In genomic region chr5:128263357-128263756, GRCh38 we compare ENCODE assay signal across 24 cellular contexts.
A peak's percentile ranks its signal among the peaks of the same experiment; 100 is the strongest.
DNase-seq lines count a peak whose midpoint lies in the region; ATAC-seq and TF ChIP-seq lines count a peak whose summit lies in the region.
"Had no signal": no experiment of that assay in that cellular context is flagged by ENCODE, and none has a peak within 500 bp of the region (broad histone marks: within the 10 kb centered on the region; RNA-seq: fewer than 3 reads in every experiment).

No MANE protein-coding gene starts in this region.

- peaks cover 80% of the 10 kb centered on the region for H3K36me3 Mint-ChIP-seq in osteocyte (ENCODE audit: unreplicated experiment)

- no peak for TF ChIP-seq CTCF in SK-N-SH (IDR thresholded peaks at IDR 0.05)
- TF ChIP-seq CTCF in osteocyte (IDR thresholded peaks at IDR 0.05) = no peak

- peak overlapping the region; percentile 18 for H3K27ac Mint-ChIP-seq in osteocyte (ENCODE audit: unreplicated experiment)
- H3K27ac Mint-ChIP-seq: HFFc6 had no signal

- no peaks in the 10 kb centered on the region for H3K9me2 ChIP-seq in SK-N-SH

- TF ChIP-seq RAD21 in SK-N-SH (IDR thresholded peaks at IDR 0.05; ENCODE audit: low read length) = no peak

- no peaks in the 10 kb centered on the region for H3K79me2 ChIP-seq in SK-N-SH (ENCODE audit: insufficient read depth)

- peaks cover 25% of the 10 kb centered on the region; the same call in 1 of the 2 replicates for H3K27me3 ChIP-seq in SK-N-SH (ENCODE audit: insufficient read depth)
- no peaks in the 10 kb centered on the region for H3K27me3 ChIP-seq in BLaER1 treated with 17β-estradiol and CSF1 and Interleukin-3, amounts not matched to agents 10 nM and 100 nM
- H3K27me3 ChIP-seq: Peyer's patch, SJSA1 had no signal

- H3K9me3 ChIP-seq in SK-N-SH (no peaks in the 10 kb centered on the region), SK-N-MC (ENCODE audit: low read depth, low read length) (no peaks in the 10 kb centered on the region)
- H3K9me3 ChIP-seq in BLaER1 treated with 17β-estradiol and CSF1 and Interleukin-3, amounts not matched to agents 10 nM and 100 nM (replicated peaks in 1 of 11) = no peaks in the 10 kb centered on the region
- H3K9me3 ChIP-seq: Peyer's patch, SJSA1 had no signal

- no peaks in the 10 kb centered on the region for H3K4me1 ChIP-seq in SK-N-SH (ENCODE audit: control insufficient read depth in 1 of 2, insufficient read depth in 2 of 2, low read depth in 1 of 2, low read length in 1 of 2)
- peaks cover 0 to 16% (median 9%) of the 10 kb centered on the region in 10 experiments; a peak in 14 of 20 replicates for H3K4me1 ChIP-seq in BLaER1 treated with 17β-estradiol and CSF1 and Interleukin-3, amounts not matched to agents 10 nM and 100 nM
- H3K4me1 ChIP-seq: Peyer's patch, SJSA1 had no signal

- H4K20me1 ChIP-seq in SK-N-SH (ENCODE audit: insufficient read depth) = no peaks in the 10 kb centered on the region
- H4K20me1 ChIP-seq in BLaER1 treated with 17β-estradiol and CSF1 and Interleukin-3, amounts not matched to agents 10 nM and 100 nM = no peaks in the 10 kb centered on the region

- no peaks in the 10 kb centered on the region for H3K27me3 Mint-ChIP-seq in osteocyte (ENCODE audit: unreplicated experiment)

- no peaks in the 10 kb centered on the region for H3K9me3 Mint-ChIP-seq in osteocyte (ENCODE audit: unreplicated experiment)
- H3K9me3 Mint-ChIP-seq: HFFc6 had no signal

- H3K36me3 ChIP-seq in SK-N-SH (replicated peaks in 1 of 2; ENCODE audit: control insufficient read depth in 1 of 2, insufficient read depth in 2 of 2, low read length in 1 of 2) = no peaks in the 10 kb centered on the region
- H3K36me3 ChIP-seq in BLaER1 treated with 17β-estradiol and CSF1 and Interleukin-3, amounts not matched to agents 10 nM and 100 nM = no peaks in the 10 kb centered on the region
- no peaks in the 10 kb centered on the region for H3K36me3 ChIP-seq in SK-N-MC (ENCODE audit: insufficient read depth, low read length)
- H3K36me3 ChIP-seq: Peyer's patch, SJSA1 had no signal

- H3K4me1 Mint-ChIP-seq in osteocyte (ENCODE audit: unreplicated experiment) = peaks cover 9% of the 10 kb centered on the region
- H3K4me1 Mint-ChIP-seq: CD14-positive monocyte had no signal

- no peak overlapping the region for H3K4me3 ChIP-seq in SK-N-SH (ENCODE audit: low read depth in 2 of 2, low read length in 1 of 2)
- no peak overlapping the region for H3K4me3 ChIP-seq in BLaER1 treated with 17β-estradiol and CSF1 and Interleukin-3, amounts not matched to agents 10 nM and 100 nM
- H3K4me3 ChIP-seq in SK-N-MC = peak overlapping the region; percentile 68
- H3K4me3 ChIP-seq: Peyer's patch, SJSA1 had no signal

- H3K9ac ChIP-seq in SK-N-SH (no peak overlapping the region), SK-N-MC (ENCODE audit: insufficient read length) (no peak overlapping the region)
- no peak overlapping the region for H3K9ac ChIP-seq in BLaER1 treated with 17β-estradiol and CSF1 and Interleukin-3, amounts not matched to agents 10 nM and 100 nM

- 7% methylated on average over 9 of the region's 12 CpGs for WGBS in SK-N-SH (ENCODE audit: low lambda C conversion rate)

- H3K4me2 ChIP-seq in SK-N-SH = no peak overlapping the region
- peak overlapping the region in 10 of 11 experiments; percentile 2 to 69 (median 47); a peak in 16 of 22 replicates for H3K4me2 ChIP-seq in BLaER1 treated with 17β-estradiol and CSF1 and Interleukin-3, amounts not matched to agents 10 nM and 100 nM

- H2AFZ ChIP-seq in SK-N-SH (ENCODE audit: low read depth) = no peak overlapping the region

- H3K27ac ChIP-seq in SK-N-SH (ENCODE audit: low read depth in 2 of 2, low read length in 1 of 2) (no peak overlapping the region), SK-N-MC (peak overlapping the region; percentile 52; the same call in 1 of the 2 replicates)
- H3K27ac ChIP-seq in BLaER1 treated with 17β-estradiol and CSF1 and Interleukin-3, amounts not matched to agents 10 nM and 100 nM = no peak overlapping the region
- H3K27ac ChIP-seq: Peyer's patch, SJSA1 had no signal

- TF ChIP-seq EP300 in SK-N-SH (IDR thresholded peaks at IDR 0.05; ENCODE audit: borderline replicate concordance in 1 of 2, low read depth in 1 of 2, low read length in 1 of 2) = no peak

- ATAC-seq in SK-N-SH treated with all-trans-retinoic acid at 6 μM for 48 hours (peak; percentile 16; the same call in 1 of the 3 replicates), HG03095 (IDR thresholded peaks at IDR 0.05; ENCODE audit: unreplicated experiment) (no peak)
- ATAC-seq: HepG2 had no signal

- no peak overlapping the region for H3K4me3 Mint-ChIP-seq in osteocyte (ENCODE audit: unreplicated experiment)
- H3K4me3 Mint-ChIP-seq: CD14-positive monocyte, HFFc6 had no signal

- CTCF ChIA-PET in SK-N-SH (lab: Yijun Ruan, JAX) = no interaction called here

- POLR2A ChIA-PET in SK-N-SH (lab: Yijun Ruan, JAX) = no interaction called here

- DNase-seq in SK-N-SH (no peak), SK-N-MC (ENCODE audit: low read depth, low spot score) (no peak), osteocyte (ENCODE audit: extremely low spot score, unreplicated experiment) (no peak), Ammon's horn (ENCODE audit: low spot score) (no peak)
- DNase-seq: 8988T; DMS53; GDM1; HFFc6; KBM-7; NCI-H1092; NCI-H1436; NCI-H187 treated with DMSO at 0.1 percent for 48 hours; NCI-H2107; NCI-H2227 treated with DMSO at 0.1 percent for 48 hours; NCI-H510A; NCI-H774; NK-92 treated with Interleukin-12 subunit alpha and Interleukin-12 subunit beta, amount 100 ng/mL, for 24 hours; Peyer's patch had no signal

- no peaks in the 10 kb centered on the region for H3F3A ChIP-seq in SK-N-SH (replicated peaks; ENCODE audit: insufficient read depth)

TF ChIP-seq in SK-N-SH treated with all-trans-retinoic acid at 6 μM for 48 hours, 23 proteins besides CTCF, POLR2A, EP300 and RAD21 (continues in another document):
- TF ChIP-seq BACH2 (CRISPR knock-in tag; IDR thresholded peaks at IDR 0.05; ENCODE audit: borderline replicate concordance) (no peak), OSR1 (CRISPR knock-in tag; IDR thresholded peaks at IDR 0.05) (no peak), RARB (CRISPR knock-in tag; IDR thresholded peaks at IDR 0.05) (no peak), ZNF70 (CRISPR knock-in tag; IDR thresholded peaks at IDR 0.05) (no peak), ZFP3 (CRISPR knock-in tag; IDR thresholded peaks at IDR 0.05) (no peak), CREB5 (CRISPR knock-in tag; IDR thresholded peaks at IDR 0.05; ENCODE audit: low read depth) (no peak), ESRRG (CRISPR knock-in tag; IDR thresholded peaks at IDR 0.05) (no peak), TCF4 (CRISPR knock-in tag; IDR thresholded peaks at IDR 0.05; ENCODE audit: borderline replicate concordance) (no peak)

TF ChIP-seq in SK-N-SH, 30 proteins besides CTCF, POLR2A, EP300 and RAD21 (continues in another document):
- TF ChIP-seq ELF1 (IDR thresholded peaks at IDR 0.05) (no peak), GABPA (IDR thresholded peaks at IDR 0.05; ENCODE audit: low read depth) (no peak), TAF1 (IDR thresholded peaks at IDR 0.05; ENCODE audit: borderline replicate concordance, low read depth, low read length) (no peak), TCF12 (IDR thresholded peaks at IDR 0.05) (no peak), RCOR1 (IDR thresholded peaks at IDR 0.05; ENCODE audit: low read length) (no peak), IRF3 (IDR thresholded peaks at IDR 0.05; ENCODE audit: low read depth, low read length) (no peak), USF1 (IDR thresholded peaks at IDR 0.05; ENCODE audit: borderline replicate concordance, low read depth) (no peak), MEF2A (IDR thresholded peaks at IDR 0.05; ENCODE audit: borderline replicate concordance, low read depth) (no peak), CHD2 (IDR thresholded peaks at IDR 0.05; ENCODE audit: low read length, partially characterized antibody) (no peak)
- TF ChIP-seq, protein P1, sequence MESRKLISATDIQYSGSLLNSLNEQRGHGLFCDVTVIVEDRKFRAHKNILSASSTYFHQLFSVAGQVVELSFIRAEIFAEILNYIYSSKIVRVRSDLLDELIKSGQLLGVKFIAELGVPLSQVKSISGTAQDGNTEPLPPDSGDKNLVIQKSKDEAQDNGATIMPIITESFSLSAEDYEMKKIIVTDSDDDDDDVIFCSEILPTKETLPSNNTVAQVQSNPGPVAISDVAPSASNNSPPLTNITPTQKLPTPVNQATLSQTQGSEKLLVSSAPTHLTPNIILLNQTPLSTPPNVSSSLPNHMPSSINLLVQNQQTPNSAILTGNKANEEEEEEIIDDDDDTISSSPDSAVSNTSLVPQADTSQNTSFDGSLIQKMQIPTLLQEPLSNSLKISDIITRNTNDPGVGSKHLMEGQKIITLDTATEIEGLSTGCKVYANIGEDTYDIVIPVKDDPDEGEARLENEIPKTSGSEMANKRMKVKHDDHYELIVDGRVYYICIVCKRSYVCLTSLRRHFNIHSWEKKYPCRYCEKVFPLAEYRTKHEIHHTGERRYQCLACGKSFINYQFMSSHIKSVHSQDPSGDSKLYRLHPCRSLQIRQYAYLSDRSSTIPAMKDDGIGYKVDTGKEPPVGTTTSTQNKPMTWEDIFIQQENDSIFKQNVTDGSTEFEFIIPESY (IDR thresholded peaks at IDR 0.05; ENCODE audit: borderline replicate concordance, low read depth) = no peak
- TF ChIP-seq, protein P2, sequence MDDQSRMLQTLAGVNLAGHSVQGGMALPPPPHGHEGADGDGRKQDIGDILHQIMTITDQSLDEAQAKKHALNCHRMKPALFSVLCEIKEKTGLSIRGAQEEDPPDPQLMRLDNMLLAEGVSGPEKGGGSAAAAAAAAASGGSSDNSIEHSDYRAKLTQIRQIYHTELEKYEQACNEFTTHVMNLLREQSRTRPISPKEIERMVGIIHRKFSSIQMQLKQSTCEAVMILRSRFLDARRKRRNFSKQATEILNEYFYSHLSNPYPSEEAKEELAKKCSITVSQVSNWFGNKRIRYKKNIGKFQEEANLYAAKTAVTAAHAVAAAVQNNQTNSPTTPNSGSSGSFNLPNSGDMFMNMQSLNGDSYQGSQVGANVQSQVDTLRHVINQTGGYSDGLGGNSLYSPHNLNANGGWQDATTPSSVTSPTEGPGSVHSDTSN (IDR thresholded peaks at IDR 0.05) = no peak
